8 cellular contexts compared by ENCODE assay signal in genomic region chr16:68040506-68041288, GRCh38. TPM values are rescaled to one million over a fixed set of nuclear protein-coding genes. Genes with fewer than 3 reads are reported as not detected.
DNase-seq lines count a peak whose midpoint lies in the region; ATAC-seq and TF ChIP-seq lines count a peak whose summit lies in the region.

No MANE protein-coding gene starts in this region.

- DNase-seq in NCI-H226: peak; percentile 28
- peak; percentile 81 to 87 (median 84) for DNase-seq in activated CD4-positive, CD25-positive, alpha-beta regulatory T cell (lab: John Stamatoyannopoulos, UW)
- peak; percentile 54 for DNase-seq in mammary epithelial cell
- peak; percentile 57 for DNase-seq in iris pigment epithelial cell (ENCODE audit: low read depth)
- DNase-seq in stimulated activated CD4-positive, alpha-beta T cell treated with anti-CD3 and anti-CD28 coated beads, Interleukin-1b, Interleukin-23, amount 100 ng/mL, for 48 hours: peak; percentile 90

- H3K9me3 ChIP-seq in mammary epithelial cell (replicated peaks; ENCODE audit: insufficient read depth, low read length): no peaks in the 10 kb centered on the region

- peaks cover 3% of the 10 kb centered on the region for H3K36me3 ChIP-seq in mammary epithelial cell (ENCODE audit: insufficient read depth, low read length)

- H3K9ac ChIP-seq in mammary epithelial cell (ENCODE audit: insufficient read depth, low read length): no peak overlapping the region

- H3K4me3 ChIP-seq in mammary epithelial cell (replicated peaks in 1 of 3; ENCODE audit: insufficient read depth in 1 of 3, low read depth in 2 of 3, low read length in 3 of 3): no peak overlapping the region

- H3K4me1 ChIP-seq in mammary epithelial cell (ENCODE audit: insufficient read depth, low read length): no peaks in the 10 kb centered on the region

- CTCF ChIA-PET in mammary epithelial cell (lab: Charles Lee; ENCODE audit: low non-redundant PET): interaction anchor here (0.6 to 1.0 kb wide), 6 partner anchors 17 to 224 kb away, joined by 3 to 18 read pairs (median 7); partner anchors contain the start of genes CTRL, DDX28 and DUS2

- no TSS peak for BruUV-seq in mammary epithelial cell (replicated peaks; lab: Mats Ljungman, UMichigan)

- no peak overlapping the region for H2AFZ ChIP-seq in mammary epithelial cell (ENCODE audit: low read depth, low read length)

- no peaks in the 10 kb centered on the region for H3K79me2 ChIP-seq in mammary epithelial cell (ENCODE audit: insufficient read depth, low read length)

- TF ChIP-seq CTCF in GM12874 (IDR thresholded peaks at IDR 0.05; ENCODE audit: insufficient read depth, low read depth, low read length) (peak; percentile 85), mammary epithelial cell (conservative IDR thresholded peaks at IDR 0.05 in 1 of 2, IDR thresholded peaks at IDR 0.05 in 1 of 2; ENCODE audit: extremely low read depth in 1 of 2, insufficient read depth in 1 of 2, low read depth in 1 of 2, low read length in 2 of 2) (peak; percentile 80 to 91)

- H4K20me1 ChIP-seq in mammary epithelial cell (ENCODE audit: insufficient read depth, low read length): no peaks in the 10 kb centered on the region

- H3K27ac ChIP-seq in mammary epithelial cell (ENCODE audit: insufficient read depth, low read depth, low read length): no peak overlapping the region

- in situ Hi-C loops in mammary epithelial cell (cut with MboI; ENCODE audit: low sequenced_read_pairs in 2 of 2): loop anchor here in 1 of 2 donors (5.0 kb wide), 1 partner anchor 48 kb away; no protein-coding TSS in a partner anchor

- peak; percentile 64 for ATAC-seq in HG03064 (IDR thresholded peaks at IDR 0.05; ENCODE audit: low read depth, unreplicated experiment)
- ATAC-seq in GM19324 (IDR thresholded peaks at IDR 0.05; ENCODE audit: low FRiP score, unreplicated experiment): no peak

- intact Hi-C loops in mammary epithelial cell (cut with micrococcal nuclease): loop anchor here (1.0 to 5.0 kb wide), 7 partner anchors 47 to 519 kb away; partner anchors contain the start of gene PSMB10

- no peak overlapping the region for H3K4me2 ChIP-seq in mammary epithelial cell (ENCODE audit: insufficient read depth, low read depth, low read length)

- dilution Hi-C loops in mammary epithelial cell (cut with HindIII; ENCODE audit: low sequenced_read_pairs): no loop called here

- no peaks in the 10 kb centered on the region for H3K27me3 ChIP-seq in mammary epithelial cell (ENCODE audit: insufficient read depth, low read length)

- 76% methylated on average over 12 of the region's 14 CpGs for WGBS in mammary epithelial cell (ENCODE audit: low coverage, missing lambda C conversion rate)

RNA-seq across cellular contexts. Expression of gene DUS2, which starts 17.6 kb away (rescaled TPM):
- total RNA-seq in mammary epithelial cell: 10 to 100 TPM; 16.5 to 22.9 TPM
- polyA plus RNA-seq in mammary epithelial cell: 20.8 TPM
- polyA minus RNA-seq in mammary epithelial cell: 4.9 TPM

RNA-seq across cellular contexts. Expression of gene DDX28, which starts 17.7 kb away (rescaled TPM):
- 10 to 100 TPM in 1 of 2 donors, 1 to 10 TPM in 1; 9.7 to 10.1 TPM for total RNA-seq in mammary epithelial cell
- 14.6 TPM for polyA plus RNA-seq in mammary epithelial cell
- polyA minus RNA-seq in mammary epithelial cell: 6.5 TPM

RNA-seq across cellular contexts. Expression of gene DPEP2NB, which starts 25.0 kb away (rescaled TPM):
- total RNA-seq in mammary epithelial cell: not detected
- not detected for polyA plus RNA-seq in mammary epithelial cell
- polyA minus RNA-seq in mammary epithelial cell: not detected

RNA-seq across cellular contexts. Expression of gene DPEP2, which starts 41.4 kb away (rescaled TPM):
- not detected for total RNA-seq in mammary epithelial cell
- not detected for polyA plus RNA-seq in mammary epithelial cell
- polyA minus RNA-seq in mammary epithelial cell: not detected

RNA-seq across cellular contexts. Expression of gene NFATC3, which starts 44.5 kb away (rescaled TPM):
- 10 to 100 TPM; 19.2 to 27.3 TPM for total RNA-seq in mammary epithelial cell
- 9.9 TPM for polyA plus RNA-seq in mammary epithelial cell
- 46.6 TPM for polyA minus RNA-seq in mammary epithelial cell

Comparison
In these comparisons a context has a peak if more than half of its experiments do, and no peak if none do; other contexts are left out.
1. DNase-seq: peak in every context shown above with its lines; median percentile 90 in stimulated activated CD4-positive, alpha-beta T cell treated with anti-CD3 and anti-CD28 coated beads, Interleukin-1b, Interleukin-23, amount 100 ng/mL, for 48 hours; 84 in activated CD4-positive, CD25-positive, alpha-beta regulatory T cell; 57 in iris pigment epithelial cell; 54 in mammary epithelial cell; 28 in NCI-H226.